8 cellular contexts compared by ENCODE assay signal in genomic region chr9:128818839-128819715, GRCh38. TPM values are rescaled to one million over a fixed set of nuclear protein-coding genes. Genes with fewer than 3 reads are reported as not detected.
DNase-seq lines count a peak whose midpoint lies in the region; ATAC-seq and TF ChIP-seq lines count a peak whose summit lies in the region.

No MANE protein-coding gene starts in this region.

- H3K27me3 Mint-ChIP-seq in activated naive CD8-positive, alpha-beta T cell treated with anti-CD3 and anti-CD28 coated beads, Interleukin-2, amount 10 ng/mL, durations not matched to agents 7 days and 5 days: no peaks in the 10 kb centered on the region

- peaks cover 1% of the 10 kb centered on the region for H3K36me3 Mint-ChIP-seq in activated naive CD8-positive, alpha-beta T cell treated with anti-CD3 and anti-CD28 coated beads, Interleukin-2, amount 10 ng/mL, durations not matched to agents 7 days and 5 days

- peak overlapping the region; percentile 48 to 53 for H3K4me3 ChIP-seq in Panc1 (ENCODE audit: low read depth in 2 of 2, low read length in 2 of 2)
- H3K4me3 ChIP-seq in right cardiac atrium (ENCODE audit: low read length): peak overlapping the region; percentile 47
- peak overlapping the region; percentile 54 to 63 for H3K4me3 ChIP-seq in prostate gland

- in situ Hi-C loops in Panc1 (cut with HindIII; ENCODE audit: low pct_unique_long_range_greater_than_20kb, low sequenced_read_pairs): no loop called here

- H3K36me3 ChIP-seq in Panc1 (ENCODE audit: control insufficient read depth, insufficient read depth, low read length): no peaks in the 10 kb centered on the region; the same call in 1 of the 2 replicates
- peaks cover 0 to 4% of the 10 kb centered on the region in 2 donors for H3K36me3 ChIP-seq in prostate gland

- peak overlapping the region; percentile 18 for H3K27ac Mint-ChIP-seq in activated naive CD8-positive, alpha-beta T cell treated with anti-CD3 and anti-CD28 coated beads, Interleukin-2, amount 10 ng/mL, durations not matched to agents 7 days and 5 days

- H3K9me3 ChIP-seq in Panc1 (ENCODE audit: control insufficient read depth, insufficient read depth, low read depth, low read length) (no peaks in the 10 kb centered on the region), right cardiac atrium (ENCODE audit: control insufficient read depth, low read length) (no peaks in the 10 kb centered on the region), prostate gland (no peaks in the 10 kb centered on the region)

- no peaks in the 10 kb centered on the region for H3K9me3 Mint-ChIP-seq in activated naive CD8-positive, alpha-beta T cell treated with anti-CD3 and anti-CD28 coated beads, Interleukin-2, amount 10 ng/mL, durations not matched to agents 7 days and 5 days

- peaks cover 9% of the 10 kb centered on the region for H3K4me1 Mint-ChIP-seq in activated naive CD8-positive, alpha-beta T cell treated with anti-CD3 and anti-CD28 coated beads, Interleukin-2, amount 10 ng/mL, durations not matched to agents 7 days and 5 days

- TF ChIP-seq POLR2A in prostate gland (IDR thresholded peaks at IDR 0.05): no peak

- 5% methylated on average over 90 of the region's 90 CpGs for WGBS in right cardiac atrium
- 18% methylated on average over 42 of the region's 90 CpGs for WGBS in prostate gland

- H3K4me3 Mint-ChIP-seq in activated naive CD8-positive, alpha-beta T cell treated with anti-CD3 and anti-CD28 coated beads, Interleukin-2, amount 10 ng/mL, durations not matched to agents 7 days and 5 days: peak overlapping the region; percentile 74

- H3K27me3 ChIP-seq in Panc1 (ENCODE audit: control insufficient read depth, insufficient read depth, low read length) (no peaks in the 10 kb centered on the region), right cardiac atrium (ENCODE audit: control insufficient read depth, insufficient read depth) (no peaks in the 10 kb centered on the region), prostate gland (replicated peaks; ENCODE audit: insufficient read depth) (no peaks in the 10 kb centered on the region)

- CTCF ChIA-PET in Panc1 (lab: Charles Lee): interaction anchor here (0.7 kb wide), 1 partner anchor 210 kb away, joined by 3 read pairs; no protein-coding TSS in a partner anchor

- intact Hi-C loops in Panc1 (cut with micrococcal nuclease; ENCODE audit: unreplicated experiment) (loop anchor here (10.0 kb wide), 1 partner anchor 84 kb away; no protein-coding TSS in a partner anchor), right cardiac atrium (cut with DNase I) (no loop called here), prostate gland (cut with DNase I) (no loop called here)

- peak; percentile 31 for ATAC-seq in GM18909 (IDR thresholded peaks at IDR 0.05; ENCODE audit: poor library complexity, unreplicated experiment)
- ATAC-seq in HG03159 (IDR thresholded peaks at IDR 0.05; ENCODE audit: unreplicated experiment): peak; percentile 19
- ATAC-seq in Panc1: peak; percentile 58
- ATAC-seq in activated naive CD8-positive, alpha-beta T cell treated with anti-CD3 and anti-CD28 coated beads, Interleukin-2, amount 10 ng/mL, durations not matched to agents 7 days and 5 days (ENCODE audit: low read depth): peak; percentile 40
- ATAC-seq in right cardiac atrium: peak; percentile 5

- POLR2A ChIA-PET in Panc1 (lab: Charles Lee): no interaction called here
- POLR2A ChIA-PET in activated naive CD8-positive, alpha-beta T cell treated with anti-CD3 and anti-CD28 coated beads, Interleukin-2, amount 10 ng/mL, durations not matched to agents 7 days and 5 days (lab: Charles Lee): interaction anchor here (0.6 to 3.7 kb wide), 17 partner anchors 9 to 314 kb away, joined by 3 to 32 read pairs (median 4); partner anchors contain the start of genes SPOUT1, SPTAN1 and ZDHHC12

- H3K27ac ChIP-seq in Panc1 (ENCODE audit: low read length) (peak overlapping the region; percentile 39; the same call in 1 of the 2 replicates), right cardiac atrium (ENCODE audit: low read length) (peak overlapping the region; percentile 85), prostate gland (peak overlapping the region; percentile 80 to 82)

- H3K4me1 ChIP-seq in Panc1 (ENCODE audit: control insufficient read depth, insufficient read depth, low read length) (peaks cover 3% of the 10 kb centered on the region; the same call in 1 of the 2 replicates), right cardiac atrium (ENCODE audit: control insufficient read depth, insufficient read depth, low read length) (peaks cover 8% of the 10 kb centered on the region), prostate gland (replicated peaks) (peaks cover 4% of the 10 kb centered on the region)

- DNase-seq in AG08396 (ENCODE audit: low spot score) (peak; percentile 71), Panc1 (ENCODE audit: low read depth, low spot score) (no peak), right cardiac atrium (peak; percentile 34 to 82 (median 81)), prostate gland (ENCODE audit: low spot score) (peak; percentile 23)
- DNase-seq in activated naive CD8-positive, alpha-beta T cell treated with anti-CD3 and anti-CD28 coated beads, Interleukin-2, amount 10 ng/mL, durations not matched to agents 7 days and 5 days: peak; percentile 73
- DNase-seq in NK-92 treated with Interleukin-12 subunit alpha and Interleukin-12 subunit beta, amount 100 ng/mL, for 24 hours (lab: John Stamatoyannopoulos, UW): no peak

- no TSS peak for BruUV-seq in Panc1 (replicated peaks; lab: Mats Ljungman, UMichigan)

- TF ChIP-seq CTCF in Panc1 (IDR thresholded peaks at IDR 0.05) (no peak), prostate gland (IDR thresholded peaks at IDR 0.05) (no peak)

RNA-seq across cellular contexts. Expression of gene ENDOG, which starts 0.8 kb away (rescaled TPM):
- total RNA-seq in Panc1 (2021; ENCODE audit: unreplicated experiment) (39.9 TPM), right cardiac atrium (10 to 100 TPM; 42.9 to 70.5 (median 56.6) TPM), prostate gland (10 to 100 TPM; 29.9 to 87.2 TPM)
- polyA plus RNA-seq in Panc1 (2012; ENCODE audit: insufficient read length): 44.0 TPM
- 10 to 100 TPM; 16.2 to 19.5 TPM for total RNA-seq in activated naive CD8-positive, alpha-beta T cell treated with anti-CD3 and anti-CD28 coated beads, Interleukin-2, amount 10 ng/mL, durations not matched to agents 7 days and 5 days
- 64.5 TPM for polyA plus RNA-seq in right cardiac atrium

RNA-seq across cellular contexts. Expression of gene SPOUT1, which starts 10.5 kb away (rescaled TPM):
- 38.4 TPM for total RNA-seq in Panc1 (2021; ENCODE audit: unreplicated experiment)
- 43.9 TPM for polyA plus RNA-seq in Panc1 (2012; ENCODE audit: insufficient read length)
- total RNA-seq in activated naive CD8-positive, alpha-beta T cell treated with anti-CD3 and anti-CD28 coated beads, Interleukin-2, amount 10 ng/mL, durations not matched to agents 7 days and 5 days: 10 to 100 TPM; 71.4 to 75.4 TPM
- 10 to 100 TPM; 13.4 to 22.1 (median 17.2) TPM for total RNA-seq in right cardiac atrium
- polyA plus RNA-seq in right cardiac atrium: 11.9 TPM
- total RNA-seq in prostate gland: 10 to 100 TPM; 45.8 to 47.5 TPM

RNA-seq across cellular contexts. Expression of gene TBC1D13, which starts 32.0 kb away (rescaled TPM):
- total RNA-seq in Panc1 (2021; ENCODE audit: unreplicated experiment): 21.3 TPM
- 15.0 TPM for polyA plus RNA-seq in Panc1 (2012; ENCODE audit: insufficient read length)
- total RNA-seq in activated naive CD8-positive, alpha-beta T cell treated with anti-CD3 and anti-CD28 coated beads, Interleukin-2, amount 10 ng/mL, durations not matched to agents 7 days and 5 days: 10 to 100 TPM; 26.1 to 29.2 TPM
- total RNA-seq in right cardiac atrium: 10 to 100 TPM; 15.8 to 20.8 (median 19.3) TPM
- polyA plus RNA-seq in right cardiac atrium: 12.5 TPM
- 10 to 100 TPM; 23.5 to 29.4 TPM for total RNA-seq in prostate gland

RNA-seq across cellular contexts. Expression of gene ZER1, which starts 47.4 kb away (rescaled TPM):
- total RNA-seq in Panc1 (2021; ENCODE audit: unreplicated experiment) (16.2 TPM), right cardiac atrium (10 to 100 TPM; 40.6 to 56.8 (median 47.2) TPM), prostate gland (100 to 1,000 TPM in 1 of 2 donors, 10 to 100 TPM in 1; 86.6 to 122 TPM)
- 21.2 TPM for polyA plus RNA-seq in Panc1 (2012; ENCODE audit: insufficient read length)
- total RNA-seq in activated naive CD8-positive, alpha-beta T cell treated with anti-CD3 and anti-CD28 coated beads, Interleukin-2, amount 10 ng/mL, durations not matched to agents 7 days and 5 days: 10 to 100 TPM; 27.1 to 29.2 TPM
- polyA plus RNA-seq in right cardiac atrium: 34.7 TPM

Comparison
In these comparisons a context has a peak if more than half of its experiments do, and no peak if none do; other contexts are left out.
1. DNase-seq: peak in AG08396 (single experiment), activated naive CD8-positive, alpha-beta T cell treated with anti-CD3 and anti-CD28 coated beads, Interleukin-2, amount 10 ng/mL, durations not matched to agents 7 days and 5 days (single experiment), right cardiac atrium (3 of 3) and prostate gland (single experiment); none in Panc1 (single experiment) and NK-92 treated with Interleukin-12 subunit alpha and Interleukin-12 subunit beta, amount 100 ng/mL, for 24 hours (single experiment).
2. ATAC-seq: peak in every context shown above with its lines; median percentile 58 in Panc1; 40 in activated naive CD8-positive, alpha-beta T cell treated with anti-CD3 and anti-CD28 coated beads, Interleukin-2, amount 10 ng/mL, durations not matched to agents 7 days and 5 days; 31 in GM18909; 19 in HG03159; 5 in right cardiac atrium.
3. Peak in every context shown above with its lines, with median percentiles within 50 percentile points of each other: H3K27ac ChIP-seq and H3K4me3 ChIP-seq.